Comparison of ENCODE assay signal across 27 cellular contexts in genomic region chr1:36626435-36626834, GRCh38.
"Had no signal": no experiment of that assay in that cellular context is flagged by ENCODE, and none has a peak within 500 bp of the region (broad histone marks: within the 10 kb centered on the region; RNA-seq: fewer than 3 reads in every experiment).

No MANE protein-coding gene starts in this region.

- H3K4me3 ChIP-seq: left ventricle myocardium inferior, lung, mucosa of descending colon, pancreas, prostate gland, sigmoid colon, spleen, testis, thyroid gland, transverse colon, upper lobe of left lung, vagina had no signal

- FAIRE-seq: islet of Langerhans, kidney, pancreas, small intestine had no signal

- H3K27ac Mint-ChIP-seq: immature natural killer cell; memory B cell; naive thymus-derived CD4-positive, alpha-beta T cell; natural killer cell treated with Interleukin-12 subunit alpha and Interleukin-12 subunit beta and Interleukin-15 and Interleukin-18, amount 100 ng/mL, for 72 hours; stimulated activated effector memory CD8-positive, alpha-beta T cell treated with anti-CD3 and anti-CD28 coated beads, Interleukin-12 subunit alpha, Interleukin-12 subunit beta, amount 100 ng/mL, for 72 hours; stimulated activated naive CD8-positive, alpha-beta T cell treated with anti-CD3 and anti-CD28 coated beads, Interleukin-15, Interleukin-2, amounts not matched to agents 100 ng/mL and 50 ng/mL, for 24 hours had no signal

- DNase-seq: hypothalamus; immature natural killer cell; kidney; left ventricle myocardium inferior; midbrain; mucosa of descending colon; naive thymus-derived CD4-positive, alpha-beta T cell; pancreas; retina; right cardiac atrium; sigmoid colon; small intestine; spleen; stimulated activated CD4-positive, alpha-beta T cell treated with anti-CD3 and anti-CD28 coated beads, Interleukin-4, amount 100 ng/mL, for 24 hours; stimulated activated naive CD4-positive, alpha-beta T cell; testis; thyroid gland; transverse colon; upper lobe of left lung had no signal

- H3K27me3 ChIP-seq: pancreas, testis, thyroid gland, upper lobe of left lung, vagina had no signal

- H3K4me1 ChIP-seq: left ventricle myocardium inferior, pancreas, prostate gland, sigmoid colon, spleen, testis, thyroid gland, transverse colon, upper lobe of left lung, vagina had no signal

- H3K9me3 Mint-ChIP-seq: immature natural killer cell; memory B cell; natural killer cell treated with Interleukin-12 subunit alpha and Interleukin-12 subunit beta and Interleukin-15 and Interleukin-18, amount 100 ng/mL, for 72 hours; stimulated activated effector memory CD8-positive, alpha-beta T cell treated with anti-CD3 and anti-CD28 coated beads, Interleukin-12 subunit alpha, Interleukin-12 subunit beta, amount 100 ng/mL, for 72 hours; stimulated activated naive CD8-positive, alpha-beta T cell treated with anti-CD3 and anti-CD28 coated beads, Interleukin-15, Interleukin-2, amounts not matched to agents 100 ng/mL and 50 ng/mL, for 24 hours had no signal

- H3K4me3 Mint-ChIP-seq: immature natural killer cell; memory B cell; naive thymus-derived CD4-positive, alpha-beta T cell; natural killer cell treated with Interleukin-12 subunit alpha and Interleukin-12 subunit beta and Interleukin-15 and Interleukin-18, amount 100 ng/mL, for 72 hours; stimulated activated effector memory CD8-positive, alpha-beta T cell treated with anti-CD3 and anti-CD28 coated beads, Interleukin-12 subunit alpha, Interleukin-12 subunit beta, amount 100 ng/mL, for 72 hours; stimulated activated naive CD8-positive, alpha-beta T cell treated with anti-CD3 and anti-CD28 coated beads, Interleukin-15, Interleukin-2, amounts not matched to agents 100 ng/mL and 50 ng/mL, for 24 hours had no signal

- H3K27ac ChIP-seq: left ventricle myocardium inferior, pancreas, prostate gland, sigmoid colon, spleen, testis, thyroid gland, transverse colon, upper lobe of left lung, vagina had no signal

- H3K9me3 ChIP-seq: mucosa of descending colon, pancreas, prostate gland, sigmoid colon, testis, thyroid gland, transverse colon, upper lobe of left lung, vagina had no signal

- H3K36me3 Mint-ChIP-seq: immature natural killer cell; memory B cell; naive thymus-derived CD4-positive, alpha-beta T cell; natural killer cell treated with Interleukin-12 subunit alpha and Interleukin-12 subunit beta and Interleukin-15 and Interleukin-18, amount 100 ng/mL, for 72 hours; stimulated activated effector memory CD8-positive, alpha-beta T cell treated with anti-CD3 and anti-CD28 coated beads, Interleukin-12 subunit alpha, Interleukin-12 subunit beta, amount 100 ng/mL, for 72 hours had no signal

- H3K36me3 ChIP-seq: left ventricle myocardium inferior, pancreas, prostate gland, sigmoid colon, spleen, thyroid gland, transverse colon, upper lobe of left lung, vagina had no signal

- ATAC-seq: mucosa of descending colon; naive thymus-derived CD4-positive, alpha-beta T cell; pancreas; right cardiac atrium; stimulated activated effector memory CD8-positive, alpha-beta T cell treated with anti-CD3 and anti-CD28 coated beads, Interleukin-12 subunit alpha, Interleukin-12 subunit beta, amount 100 ng/mL, for 72 hours had no signal
